1 cellular context compared by ENCODE assay signal in genomic region chr6:139373154-139373927, GRCh38.
TF ChIP-seq lines count a peak whose summit lies in the region.

No MANE protein-coding gene starts in this region.

TF ChIP-seq in K562, 482 proteins besides CTCF, POLR2A, EP300 and RAD21 (continued from another document and continues in another):
- TF ChIP-seq, protein P1, sequence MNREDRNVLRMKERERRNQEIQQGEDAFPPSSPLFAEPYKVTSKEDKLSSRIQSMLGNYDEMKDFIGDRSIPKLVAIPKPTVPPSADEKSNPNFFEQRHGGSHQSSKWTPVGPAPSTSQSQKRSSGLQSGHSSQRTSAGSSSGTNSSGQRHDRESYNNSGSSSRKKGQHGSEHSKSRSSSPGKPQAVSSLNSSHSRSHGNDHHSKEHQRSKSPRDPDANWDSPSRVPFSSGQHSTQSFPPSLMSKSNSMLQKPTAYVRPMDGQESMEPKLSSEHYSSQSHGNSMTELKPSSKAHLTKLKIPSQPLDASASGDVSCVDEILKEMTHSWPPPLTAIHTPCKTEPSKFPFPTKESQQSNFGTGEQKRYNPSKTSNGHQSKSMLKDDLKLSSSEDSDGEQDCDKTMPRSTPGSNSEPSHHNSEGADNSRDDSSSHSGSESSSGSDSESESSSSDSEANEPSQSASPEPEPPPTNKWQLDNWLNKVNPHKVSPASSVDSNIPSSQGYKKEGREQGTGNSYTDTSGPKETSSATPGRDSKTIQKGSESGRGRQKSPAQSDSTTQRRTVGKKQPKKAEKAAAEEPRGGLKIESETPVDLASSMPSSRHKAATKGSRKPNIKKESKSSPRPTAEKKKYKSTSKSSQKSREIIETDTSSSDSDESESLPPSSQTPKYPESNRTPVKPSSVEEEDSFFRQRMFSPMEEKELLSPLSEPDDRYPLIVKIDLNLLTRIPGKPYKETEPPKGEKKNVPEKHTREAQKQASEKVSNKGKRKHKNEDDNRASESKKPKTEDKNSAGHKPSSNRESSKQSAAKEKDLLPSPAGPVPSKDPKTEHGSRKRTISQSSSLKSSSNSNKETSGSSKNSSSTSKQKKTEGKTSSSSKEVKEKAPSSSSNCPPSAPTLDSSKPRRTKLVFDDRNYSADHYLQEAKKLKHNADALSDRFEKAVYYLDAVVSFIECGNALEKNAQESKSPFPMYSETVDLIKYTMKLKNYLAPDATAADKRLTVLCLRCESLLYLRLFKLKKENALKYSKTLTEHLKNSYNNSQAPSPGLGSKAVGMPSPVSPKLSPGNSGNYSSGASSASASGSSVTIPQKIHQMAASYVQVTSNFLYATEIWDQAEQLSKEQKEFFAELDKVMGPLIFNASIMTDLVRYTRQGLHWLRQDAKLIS (CRISPR knock-in tag; IDR thresholded peaks at IDR 0.05) = peak; percentile 86
- TF ChIP-seq TBP (optimal IDR thresholded peaks at IDR 0.05; ENCODE audit: low read depth, low read length) (peak; percentile 17), RBM25 (IDR thresholded peaks at IDR 0.05; ENCODE audit: low read depth, low read length, severe bottlenecking) (no peak), ZNF551 (CRISPR knock-in tag; IDR thresholded peaks at IDR 0.05) (no peak), ZNF41 (CRISPR knock-in tag; conservative IDR thresholded peaks at IDR 0.05) (0 out of 2 replicates have a peak, but pooled peaks have one; percentile 30), TEAD1 (CRISPR knock-in tag; IDR thresholded peaks at IDR 0.05) (no peak; a peak in 3 of 4 replicates), SIX5 (IDR thresholded peaks at IDR 0.05; ENCODE audit: borderline replicate concordance in 1 of 2, insufficient read depth in 1 of 2, low read depth in 1 of 2, low read length in 2 of 2) (no peak), ZBTB12 (CRISPR knock-in tag; IDR thresholded peaks at IDR 0.05) (no peak), SP1 (CRISPR knock-in tag; IDR thresholded peaks at IDR 0.05) (no peak), RB1 (IDR thresholded peaks at IDR 0.05; ENCODE audit: low read depth) (peak; percentile 92), BCLAF1 (IDR thresholded peaks at IDR 0.05; ENCODE audit: borderline replicate concordance in 1 of 2, control insufficient read depth in 1 of 2, low read depth in 2 of 2, low read length in 1 of 2) (no peak), PCBP1 (IDR thresholded peaks at IDR 0.05; ENCODE audit: low read depth, low read length, poor library complexity, severe bottlenecking) (peak; percentile 60), ZNF217 (CRISPR knock-in tag; IDR thresholded peaks at IDR 0.05) (no peak), BRD4 (IDR thresholded peaks at IDR 0.05) (0 out of 2 replicates have a peak, but pooled peaks have one; percentile 60), ZNF77 (CRISPR knock-in tag; IDR thresholded peaks at IDR 0.05) (no peak), NFIX (CRISPR knock-in tag; IDR thresholded peaks at IDR 0.05; ENCODE audit: low read depth) (no peak), ZC3H8 (IDR thresholded peaks at IDR 0.05) (no peak), SMC3 (conservative IDR thresholded peaks at IDR 0.05; ENCODE audit: insufficient read depth, low read depth, low read length) (0 out of 2 replicates have a peak, but pooled peaks have one; percentile 33), YY1 (IDR thresholded peaks at IDR 0.05; ENCODE audit: borderline replicate concordance in 1 of 3, control insufficient read depth in 1 of 3, extremely low read depth in 1 of 3, insufficient read depth in 3 of 3, insufficient read length in 1 of 3, insufficient replicate concordance in 2 of 3, low read depth in 1 of 3, low read length in 2 of 3) (peak in 1 of 3 experiments; percentile 43), ZBTB9 (CRISPR knock-in tag; IDR thresholded peaks at IDR 0.05) (no peak), FOXP1 (CRISPR knock-in tag; IDR thresholded peaks at IDR 0.05) (peak; percentile 66; the same call in 1 of the 2 replicates), HDAC3 (IDR thresholded peaks at IDR 0.05; ENCODE audit: borderline replicate concordance, partially characterized antibody) (no peak), ZNF24 (IDR thresholded peaks at IDR 0.05) (peak; percentile 48; the same call in 1 of the 2 replicates), BDP1 (IDR thresholded peaks at IDR 0.05; ENCODE audit: insufficient read depth, insufficient read length) (no peak), CREB1 (IDR thresholded peaks at IDR 0.05) (no peak), CREB1 (CRISPR knock-in tag; IDR thresholded peaks at IDR 0.05) (0 out of 2 replicates have a peak, but pooled peaks have one; percentile 13), OTX1 (CRISPR knock-in tag; IDR thresholded peaks at IDR 0.05) (0 out of 2 replicates have a peak, but pooled peaks have one; percentile 10), MAFK (IDR thresholded peaks at IDR 0.05; ENCODE audit: low read length) (no peak)
- TF ChIP-seq, protein P2, sequence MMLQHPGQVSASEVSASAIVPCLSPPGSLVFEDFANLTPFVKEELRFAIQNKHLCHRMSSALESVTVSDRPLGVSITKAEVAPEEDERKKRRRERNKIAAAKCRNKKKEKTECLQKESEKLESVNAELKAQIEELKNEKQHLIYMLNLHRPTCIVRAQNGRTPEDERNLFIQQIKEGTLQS (IDR thresholded peaks at IDR 0.05) = no peak
- TF ChIP-seq, protein P2 (CRISPR knock-in tag; conservative IDR thresholded peaks at IDR 0.05) = 0 out of 2 replicates have a peak, but pooled peaks have one; percentile 55
- TF ChIP-seq, protein P3, sequence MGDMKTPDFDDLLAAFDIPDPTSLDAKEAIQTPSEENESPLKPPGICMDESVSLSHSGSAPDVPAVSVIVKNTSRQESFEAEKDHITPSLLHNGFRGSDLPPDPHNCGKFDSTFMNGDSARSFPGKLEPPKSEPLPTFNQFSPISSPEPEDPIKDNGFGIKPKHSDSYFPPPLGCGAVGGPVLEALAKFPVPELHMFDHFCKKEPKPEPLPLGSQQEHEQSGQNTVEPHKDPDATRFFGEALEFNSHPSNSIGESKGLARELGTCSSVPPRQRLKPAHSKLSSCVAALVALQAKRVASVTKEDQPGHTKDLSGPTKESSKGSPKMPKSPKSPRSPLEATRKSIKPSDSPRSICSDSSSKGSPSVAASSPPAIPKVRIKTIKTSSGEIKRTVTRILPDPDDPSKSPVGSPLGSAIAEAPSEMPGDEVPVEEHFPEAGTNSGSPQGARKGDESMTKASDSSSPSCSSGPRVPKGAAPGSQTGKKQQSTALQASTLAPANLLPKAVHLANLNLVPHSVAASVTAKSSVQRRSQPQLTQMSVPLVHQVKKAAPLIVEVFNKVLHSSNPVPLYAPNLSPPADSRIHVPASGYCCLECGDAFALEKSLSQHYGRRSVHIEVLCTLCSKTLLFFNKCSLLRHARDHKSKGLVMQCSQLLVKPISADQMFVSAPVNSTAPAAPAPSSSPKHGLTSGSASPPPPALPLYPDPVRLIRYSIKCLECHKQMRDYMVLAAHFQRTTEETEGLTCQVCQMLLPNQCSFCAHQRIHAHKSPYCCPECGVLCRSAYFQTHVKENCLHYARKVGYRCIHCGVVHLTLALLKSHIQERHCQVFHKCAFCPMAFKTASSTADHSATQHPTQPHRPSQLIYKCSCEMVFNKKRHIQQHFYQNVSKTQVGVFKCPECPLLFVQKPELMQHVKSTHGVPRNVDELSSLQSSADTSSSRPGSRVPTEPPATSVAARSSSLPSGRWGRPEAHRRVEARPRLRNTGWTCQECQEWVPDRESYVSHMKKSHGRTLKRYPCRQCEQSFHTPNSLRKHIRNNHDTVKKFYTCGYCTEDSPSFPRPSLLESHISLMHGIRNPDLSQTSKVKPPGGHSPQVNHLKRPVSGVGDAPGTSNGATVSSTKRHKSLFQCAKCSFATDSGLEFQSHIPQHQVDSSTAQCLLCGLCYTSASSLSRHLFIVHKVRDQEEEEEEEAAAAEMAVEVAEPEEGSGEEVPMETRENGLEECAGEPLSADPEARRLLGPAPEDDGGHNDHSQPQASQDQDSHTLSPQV (IDR thresholded peaks at IDR 0.05) = peak; percentile 63; the same call in 1 of the 2 replicates
- TF ChIP-seq, protein P4, sequence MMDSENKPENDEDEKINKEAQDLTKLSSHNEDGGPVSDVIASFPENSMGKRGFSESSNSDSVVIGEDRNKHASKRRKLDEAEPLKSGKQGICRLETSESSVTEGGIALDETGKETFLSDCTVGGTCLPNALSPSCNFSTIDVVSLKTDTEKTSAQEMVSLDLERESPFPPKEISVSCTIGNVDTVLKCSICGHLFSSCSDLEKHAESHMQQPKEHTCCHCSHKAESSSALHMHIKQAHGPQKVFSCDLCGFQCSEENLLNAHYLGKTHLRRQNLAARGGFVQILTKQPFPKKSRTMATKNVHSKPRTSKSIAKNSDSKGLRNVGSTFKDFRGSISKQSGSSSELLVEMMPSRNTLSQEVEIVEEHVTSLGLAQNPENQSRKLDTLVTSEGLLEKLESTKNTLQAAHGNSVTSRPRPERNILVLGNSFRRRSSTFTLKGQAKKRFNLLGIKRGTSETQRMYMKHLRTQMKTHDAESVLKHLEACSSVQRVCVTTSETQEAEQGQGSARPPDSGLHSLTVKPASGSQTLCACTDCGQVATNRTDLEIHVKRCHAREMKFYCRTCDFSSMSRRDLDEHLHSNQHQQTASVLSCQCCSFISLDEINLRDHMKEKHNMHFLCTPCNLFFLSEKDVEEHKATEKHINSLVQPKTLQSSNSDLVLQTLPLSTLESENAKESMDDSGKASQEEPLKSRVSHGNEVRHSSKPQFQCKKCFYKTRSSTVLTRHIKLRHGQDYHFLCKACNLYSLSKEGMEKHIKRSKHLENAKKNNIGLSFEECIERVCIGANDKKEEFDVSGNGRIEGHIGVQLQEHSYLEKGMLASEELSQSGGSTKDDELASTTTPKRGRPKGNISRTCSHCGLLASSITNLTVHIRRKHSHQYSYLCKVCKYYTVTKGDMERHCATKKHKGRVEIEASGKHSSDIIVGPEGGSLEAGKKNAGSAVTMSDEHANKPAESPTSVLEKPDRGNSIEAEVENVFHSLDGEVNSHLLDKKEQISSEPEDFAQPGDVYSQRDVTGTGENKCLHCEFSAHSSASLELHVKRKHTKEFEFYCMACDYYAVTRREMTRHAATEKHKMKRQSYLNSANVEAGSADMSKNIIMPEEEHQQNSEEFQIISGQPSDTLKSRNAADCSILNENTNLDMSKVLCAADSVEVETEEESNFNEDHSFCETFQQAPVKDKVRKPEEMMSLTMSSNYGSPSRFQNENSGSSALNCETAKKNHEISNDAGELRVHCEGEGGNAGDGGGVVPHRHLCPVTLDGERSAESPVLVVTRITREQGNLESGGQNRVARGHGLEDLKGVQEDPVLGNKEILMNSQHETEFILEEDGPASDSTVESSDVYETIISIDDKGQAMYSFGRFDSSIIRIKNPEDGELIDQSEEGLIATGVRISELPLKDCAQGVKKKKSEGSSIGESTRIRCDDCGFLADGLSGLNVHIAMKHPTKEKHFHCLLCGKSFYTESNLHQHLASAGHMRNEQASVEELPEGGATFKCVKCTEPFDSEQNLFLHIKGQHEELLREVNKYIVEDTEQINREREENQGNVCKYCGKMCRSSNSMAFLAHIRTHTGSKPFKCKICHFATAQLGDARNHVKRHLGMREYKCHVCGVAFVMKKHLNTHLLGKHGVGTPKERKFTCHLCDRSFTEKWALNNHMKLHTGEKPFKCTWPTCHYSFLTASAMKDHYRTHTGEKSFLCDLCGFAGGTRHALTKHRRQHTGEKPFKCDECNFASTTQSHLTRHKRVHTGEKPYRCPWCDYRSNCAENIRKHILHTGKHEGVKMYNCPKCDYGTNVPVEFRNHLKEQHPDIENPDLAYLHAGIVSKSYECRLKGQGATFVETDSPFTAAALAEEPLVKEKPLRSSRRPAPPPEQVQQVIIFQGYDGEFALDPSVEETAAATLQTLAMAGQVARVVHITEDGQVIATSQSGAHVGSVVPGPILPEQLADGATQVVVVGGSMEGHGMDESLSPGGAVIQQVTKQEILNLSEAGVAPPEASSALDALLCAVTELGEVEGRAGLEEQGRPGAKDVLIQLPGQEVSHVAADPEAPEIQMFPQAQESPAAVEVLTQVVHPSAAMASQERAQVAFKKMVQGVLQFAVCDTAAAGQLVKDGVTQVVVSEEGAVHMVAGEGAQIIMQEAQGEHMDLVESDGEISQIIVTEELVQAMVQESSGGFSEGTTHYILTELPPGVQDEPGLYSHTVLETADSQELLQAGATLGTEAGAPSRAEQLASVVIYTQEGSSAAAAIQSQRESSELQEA (IDR thresholded peaks at IDR 0.05; ENCODE audit: low read depth) = no peak
